Comparison of ENCODE assay signal across 8 cellular contexts in the genomic region with DNA sequence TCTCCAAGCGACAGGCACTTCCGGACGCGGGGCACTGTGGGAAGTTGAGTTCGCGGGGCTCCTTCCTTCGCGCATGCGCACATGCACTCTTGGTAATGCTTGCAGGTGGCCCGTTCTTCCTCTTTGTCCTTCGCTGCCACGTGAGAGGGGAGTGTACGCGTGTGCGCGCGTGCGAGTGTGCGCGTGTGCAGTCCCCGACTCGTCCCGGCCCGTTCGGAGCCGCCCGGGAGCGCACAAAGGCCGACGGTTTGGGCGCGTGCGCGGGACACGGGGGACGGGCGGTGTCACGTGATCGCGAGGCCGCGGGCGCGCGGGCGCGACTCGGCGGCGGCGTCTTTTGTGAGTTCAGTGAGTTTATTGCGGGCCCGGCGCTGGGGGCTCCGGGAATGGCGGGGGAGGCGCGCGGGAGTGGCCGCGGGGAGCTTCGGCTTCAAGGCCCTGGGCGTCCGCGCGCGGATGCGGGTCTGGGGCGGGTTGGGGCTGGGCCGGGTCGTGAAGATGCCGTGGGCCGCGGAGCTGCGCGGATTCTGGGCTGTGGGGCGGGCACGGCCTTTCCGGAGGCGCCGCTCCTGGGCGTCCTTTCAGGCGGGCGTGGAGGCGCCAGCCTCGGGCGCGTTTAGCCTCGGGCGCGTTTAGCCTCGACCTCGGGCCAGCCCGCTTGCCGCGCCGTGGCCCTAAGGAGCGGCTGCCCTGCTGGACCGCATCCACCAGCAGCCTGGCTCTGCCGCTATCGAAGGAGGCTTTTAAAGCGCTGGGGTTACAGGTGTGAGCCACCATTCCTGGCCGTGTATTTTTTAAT. TPM values are rescaled to one million over a fixed set of nuclear protein-coding genes. Genes with fewer than 3 reads are reported as not detected.
DNase-seq lines count a peak whose midpoint lies in the region; ATAC-seq and TF ChIP-seq lines count a peak whose summit lies in the region.

A gene (plus strand): TSS at position 303 of the 799 bp plus-strand sequence. CDS start 3,959 bp downstream, outside the sequence.

- TF ChIP-seq POLR2A in upper lobe of left lung (IDR thresholded peaks at IDR 0.05): peak in 3 of 4 donors; percentile 33 to 75 (median 63)

- H3K27ac Mint-ChIP-seq in T-helper 1 cell treated with Interleukin-12 subunit alpha and Interleukin-12 subunit beta and Interleukin-4 antibody, amounts not matched to agents 30 μg/mL and 1 μg/mL, for 36 hours: peak within 1 kb of the TSS; percentile 96

- H3K36me3 ChIP-seq in heart right ventricle (peaks cover 0 to 42% (median 15%) of the 10 kb centered on the region in 9 donors), upper lobe of left lung (peaks cover 5 to 27% (median 14%) of the 10 kb centered on the region in 4 donors)

- in situ Hi-C loops in GM13977 (cut with MboI; ENCODE audit: low pct_unique_long_range_greater_than_20kb, low sequenced_read_pairs, unreplicated experiment): no loop called here

- peaks cover 0 to 14% (median 8%) of the 10 kb centered on the region in 9 donors for H3K4me1 ChIP-seq in heart right ventricle
- peaks cover 0 to 14% (median 9%) of the 10 kb centered on the region in 4 donors for H3K4me1 ChIP-seq in upper lobe of left lung

- TF ChIP-seq CTCF in GM13977 (IDR thresholded peaks at IDR 0.05; ENCODE audit: extremely low read depth, insufficient read depth, missing control alignments) (no peak), heart right ventricle (IDR thresholded peaks at IDR 0.05) (peak in 1 of 9 donors; percentile 4), upper lobe of left lung (IDR thresholded peaks at IDR 0.05) (peak in 1 of 6 experiments; percentile 32)

- H3K27me3 ChIP-seq in heart right ventricle (no peaks in the 10 kb centered on the region), upper lobe of left lung (no peaks in the 10 kb centered on the region)

- H3K36me3 Mint-ChIP-seq in T-helper 1 cell treated with Interleukin-12 subunit alpha and Interleukin-12 subunit beta and Interleukin-4 antibody, amounts not matched to agents 30 μg/mL and 1 μg/mL, for 36 hours (ENCODE audit: low read depth): peaks cover 42% of the 10 kb centered on the region

- 0% methylated on average over 93 to 103 of the region's 103 CpGs for WGBS in heart right ventricle, 2 donors
- WGBS in upper lobe of left lung, 2 donors: 0% methylated on average over 27 to 73 of the region's 103 CpGs

- peaks cover 0 to 86% (median 35%) of the 10 kb centered on the region in 11 donors for H3K9me3 ChIP-seq in heart right ventricle
- peaks cover 35 to 58% (median 54%) of the 10 kb centered on the region in 4 donors for H3K9me3 ChIP-seq in upper lobe of left lung

- peaks cover 69% of the 10 kb centered on the region for H3K9me3 Mint-ChIP-seq in T-helper 1 cell treated with Interleukin-12 subunit alpha and Interleukin-12 subunit beta and Interleukin-4 antibody, amounts not matched to agents 30 μg/mL and 1 μg/mL, for 36 hours

- peak within 1 kb of the TSS; percentile 90 for H3K4me3 Mint-ChIP-seq in T-helper 1 cell treated with Interleukin-12 subunit alpha and Interleukin-12 subunit beta and Interleukin-4 antibody, amounts not matched to agents 30 μg/mL and 1 μg/mL, for 36 hours

- peak within 1 kb of the TSS; percentile 52 to 96 (median 93) for H3K27ac ChIP-seq in heart right ventricle
- H3K27ac ChIP-seq in upper lobe of left lung: peak within 1 kb of the TSS; percentile 87 to 95 (median 90)

- no peaks in the 10 kb centered on the region for H3K27me3 Mint-ChIP-seq in T-helper 1 cell treated with Interleukin-12 subunit alpha and Interleukin-12 subunit beta and Interleukin-4 antibody, amounts not matched to agents 30 μg/mL and 1 μg/mL, for 36 hours (ENCODE audit: low read depth)

- DNase-seq in GM13977 (ENCODE audit: low spot score) (peak; percentile 91), NCI-H1694 (lab: John Stamatoyannopoulos, UW) (peak; percentile 91), amniotic stem cell (lab: John Stamatoyannopoulos, UW) (peak; percentile 97), heart right ventricle (peak; percentile 95 to 97), posterior cingulate gyrus (peak; percentile 91 to 99 (median 94)), upper lobe of left lung (peak; percentile 95 to 99)

- peak; percentile 86 for ATAC-seq in HG02884 (IDR thresholded peaks at IDR 0.05; ENCODE audit: unreplicated experiment)
- ATAC-seq in heart right ventricle: peak; percentile 98 to 100 (median 99)
- ATAC-seq in upper lobe of left lung (ENCODE audit: low FRiP score in 2 of 2): peak; percentile 99

- peaks cover 6% of the 10 kb centered on the region for H3K4me1 Mint-ChIP-seq in T-helper 1 cell treated with Interleukin-12 subunit alpha and Interleukin-12 subunit beta and Interleukin-4 antibody, amounts not matched to agents 30 μg/mL and 1 μg/mL, for 36 hours (ENCODE audit: low read depth)

- H3K4me3 ChIP-seq in heart right ventricle (peak within 1 kb of the TSS; percentile 53 to 90 (median 77)), upper lobe of left lung (peak within 1 kb of the TSS; percentile 57 to 89 (median 82))

- TF ChIP-seq EP300 in upper lobe of left lung (IDR thresholded peaks at IDR 0.05): peak in 1 of 4 donors; percentile 67

- intact Hi-C loops in heart right ventricle (cut with DNase I): loop anchor here in 9 of 10 donors (1.0 to 10.0 kb wide), 8 partner anchors 40 to 93 kb away; a partner anchor contains a TSS
- intact Hi-C loops in posterior cingulate gyrus (cut with DNase I): loop anchor here (1.0 kb wide), 2 partner anchors 43 to 51 kb away; a partner anchor contains a TSS

RNA-seq across cellular contexts. Expression of the gene that starts here (rescaled TPM):
- total RNA-seq in heart right ventricle: 10 to 100 TPM; 13.3 to 23.0 (median 18.3) TPM
- polyA plus RNA-seq in heart right ventricle: 10 to 100 TPM in 1 of 2 donors, 1 to 10 TPM in 1; 4.6 to 12.0 TPM
- 10 to 100 TPM in 5 of 6 donors, 1 to 10 TPM in 1; 6.9 to 37.2 (median 18.3) TPM for total RNA-seq in upper lobe of left lung

Comparison
In these comparisons a context has a peak if more than half of its experiments do, and no peak if none do; other contexts are left out.
1. Peak in every context shown above with its lines: DNase-seq, ATAC-seq, H3K4me3 ChIP-seq and H3K27ac ChIP-seq.